ENCODE assay signal across 11 cellular contexts in genomic region chr6:16135078-16135477, GRCh38. TPM values are rescaled to one million over a fixed set of nuclear protein-coding genes. Genes with fewer than 3 reads are reported as not detected.
DNase-seq lines count a peak whose midpoint lies in the region; ATAC-seq, FAIRE-seq and TF ChIP-seq lines count a peak whose summit lies in the region.
"Had no signal": no experiment of that assay in that cellular context is flagged by ENCODE, and none has a peak within 500 bp of the region (broad histone marks: within the 10 kb centered on the region; RNA-seq: fewer than 3 reads in every experiment).

No MANE protein-coding gene starts in this region.

- no peak for TF ChIP-seq POLR2A in vagina (IDR thresholded peaks at IDR 0.05)
- no peak for TF ChIP-seq POLR2A in GM12891 (IDR thresholded peaks at IDR 0.05; ENCODE audit: low read depth, low read length)

- DNase-seq in stimulated activated naive CD8-positive, alpha-beta T cell treated with anti-CD3 and anti-CD28 coated beads, Interleukin-15, Interleukin-2, amounts not matched to agents 100 U/mL and 50 U/mL, for 24 hours = no peak
- no peak for DNase-seq in ascending aorta (ENCODE audit: low spot score in 2 of 2)
- DNase-seq in mesenchymal stem cell = no peak
- no peak for DNase-seq in vagina (ENCODE audit: extremely low spot score in 2 of 2)
- DNase-seq in GM12891 (ENCODE audit: insufficient read length, low spot score) = no peak
- DNase-seq in GM20000 (ENCODE audit: low spot score) = no peak
- DNase-seq: activated CD4-positive, CD25-positive, alpha-beta regulatory T cell; NCI-H1930; nucleus accumbens had no signal

- no peak overlapping the region for H4K91ac ChIP-seq in mesenchymal stem cell (ENCODE audit: low read length)

- no peak overlapping the region for H2BK5ac ChIP-seq in mesenchymal stem cell (ENCODE audit: low read depth, low read length, poor library complexity, severe bottlenecking)

- H3K36me3 ChIP-seq in ascending aorta (peaks cover 0 to 14% of the 10 kb centered on the region in 2 donors), mesenchymal stem cell (ENCODE audit: control insufficient read depth in 1 of 2, insufficient read depth in 2 of 2, low read depth in 1 of 2, low read length in 2 of 2) (peaks cover 0 to 24% of the 10 kb centered on the region in 2 experiments), vagina (no peaks in the 10 kb centered on the region)

- H3K4me3 ChIP-seq in ascending aorta (peak overlapping the region in 1 of 2 donors; percentile 94), mesenchymal stem cell (ENCODE audit: insufficient read depth in 1 of 2, low read depth in 1 of 2, low read length in 2 of 2) (peak overlapping the region in 1 of 2 experiments; percentile 20), vagina (no peak overlapping the region)

- intact Hi-C loops in ascending aorta (cut with DNase I) (loop anchor here (10.0 kb wide), 2 partner anchors 140 to 630 kb away; partner anchors contain the start of gene ATXN1), vagina (cut with DNase I) (loop anchor here (10.0 kb wide), 1 partner anchor 50 kb away; no protein-coding TSS in a partner anchor)

- no peak overlapping the region for H3K23ac ChIP-seq in mesenchymal stem cell (ENCODE audit: low read length in 2 of 2)

- H3K9me3 ChIP-seq in ascending aorta (no peaks in the 10 kb centered on the region), mesenchymal stem cell (ENCODE audit: control insufficient read depth, low read length) (no peaks in the 10 kb centered on the region), vagina (no peaks in the 10 kb centered on the region)

- H3K14ac ChIP-seq in mesenchymal stem cell (ENCODE audit: low read length in 2 of 2) = peak overlapping the region in 1 of 2 experiments; percentile 71

- H3K27ac ChIP-seq in ascending aorta (peak overlapping the region; percentile 41 to 76), mesenchymal stem cell (ENCODE audit: low read length, poor library complexity, severe bottlenecking) (no peak overlapping the region), vagina (peak overlapping the region; percentile 46)

- peaks cover 9% of the 10 kb centered on the region for H3K79me1 ChIP-seq in mesenchymal stem cell (replicated peaks; ENCODE audit: low read length, poor library complexity, severe bottlenecking)

- H3K27me3 ChIP-seq in ascending aorta (no peaks in the 10 kb centered on the region), mesenchymal stem cell (ENCODE audit: control insufficient read depth in 1 of 2, insufficient read depth in 1 of 2, low read length in 2 of 2) (no peaks in the 10 kb centered on the region), vagina (no peaks in the 10 kb centered on the region)

- H3K9ac ChIP-seq in mesenchymal stem cell (ENCODE audit: low read length) = peak overlapping the region; percentile 34

- no peak overlapping the region for H2BK15ac ChIP-seq in mesenchymal stem cell (ENCODE audit: low read depth, poor library complexity, severe bottlenecking)

- no peaks in the 10 kb centered on the region for H3K27me3 Mint-ChIP-seq in stimulated activated naive CD8-positive, alpha-beta T cell treated with anti-CD3 and anti-CD28 coated beads, Interleukin-15, Interleukin-2, amounts not matched to agents 100 ng/mL and 50 ng/mL, for 24 hours

- H3K4me3 Mint-ChIP-seq in stimulated activated naive CD8-positive, alpha-beta T cell treated with anti-CD3 and anti-CD28 coated beads, Interleukin-15, Interleukin-2, amounts not matched to agents 100 ng/mL and 50 ng/mL, for 24 hours = peak overlapping the region; percentile 35

- H3K4ac ChIP-seq in mesenchymal stem cell (ENCODE audit: low read depth in 1 of 2, low read length in 2 of 2) = no peak overlapping the region

- peak overlapping the region in 1 of 2 experiments; percentile 48 for H3K18ac ChIP-seq in mesenchymal stem cell (ENCODE audit: low read depth in 1 of 2, low read length in 2 of 2)

- H2BK12ac ChIP-seq in mesenchymal stem cell (ENCODE audit: low read length in 2 of 2) = no peak overlapping the region

- no peak for FAIRE-seq in GM12891 (lab: Jason Lieb, UNC)

- peak overlapping the region; percentile 46 for H3K27ac Mint-ChIP-seq in stimulated activated naive CD8-positive, alpha-beta T cell treated with anti-CD3 and anti-CD28 coated beads, Interleukin-15, Interleukin-2, amounts not matched to agents 100 ng/mL and 50 ng/mL, for 24 hours

- no peaks in the 10 kb centered on the region for H3K9me3 Mint-ChIP-seq in stimulated activated naive CD8-positive, alpha-beta T cell treated with anti-CD3 and anti-CD28 coated beads, Interleukin-15, Interleukin-2, amounts not matched to agents 100 ng/mL and 50 ng/mL, for 24 hours

- peak overlapping the region; percentile 96 for H2AK5ac ChIP-seq in mesenchymal stem cell (ENCODE audit: low read length, severe bottlenecking)

- H3K4me1 ChIP-seq in ascending aorta (peaks cover 6 to 63% of the 10 kb centered on the region in 2 donors), mesenchymal stem cell (ENCODE audit: control insufficient read depth, insufficient read depth, low read depth, low read length) (peaks cover 2% of the 10 kb centered on the region), vagina (peaks cover 81% of the 10 kb centered on the region)

- H3K36me3 Mint-ChIP-seq in stimulated activated naive CD8-positive, alpha-beta T cell treated with anti-CD3 and anti-CD28 coated beads, Interleukin-15, Interleukin-2, amounts not matched to agents 100 ng/mL and 50 ng/mL, for 24 hours (ENCODE audit: low read depth) = peaks cover 18% of the 10 kb centered on the region

- no peak overlapping the region for H2AFZ ChIP-seq in mesenchymal stem cell (ENCODE audit: low read depth, low read length)

- TF ChIP-seq CTCF in ascending aorta (IDR thresholded peaks at IDR 0.05) (no peak), vagina (IDR thresholded peaks at IDR 0.05) (no peak), GM20000 (IDR thresholded peaks at IDR 0.05; ENCODE audit: extremely low read depth, missing control alignments) (no peak)

- H3K4me1 Mint-ChIP-seq in stimulated activated naive CD8-positive, alpha-beta T cell treated with anti-CD3 and anti-CD28 coated beads, Interleukin-15, Interleukin-2, amounts not matched to agents 100 ng/mL and 50 ng/mL, for 24 hours (ENCODE audit: low read depth) = peaks cover 85% of the 10 kb centered on the region

- H2BK120ac ChIP-seq in mesenchymal stem cell (ENCODE audit: low read depth, low read length) = no peak overlapping the region

- H3K4me2 ChIP-seq in mesenchymal stem cell (ENCODE audit: low read length, poor library complexity, severe bottlenecking) = no peak overlapping the region

- ATAC-seq in stimulated activated naive CD8-positive, alpha-beta T cell treated with anti-CD3 and anti-CD28 coated beads, Interleukin-15, Interleukin-2, amounts not matched to agents 100 U/mL and 50 U/mL, for 24 hours = no peak
- ATAC-seq in HG03460 (IDR thresholded peaks at IDR 0.05; ENCODE audit: unreplicated experiment) = no peak

- no peak overlapping the region for H4K8ac ChIP-seq in mesenchymal stem cell (ENCODE audit: low read length)

TF ChIP-seq in GM12891, 5 proteins besides CTCF, POLR2A, EP300 and RAD21:
- no peak for TF ChIP-seq SPI1 (IDR thresholded peaks at IDR 0.05; ENCODE audit: low read depth, low read length)
- TF ChIP-seq POLR2AphosphoS5 (IDR thresholded peaks at IDR 0.05; ENCODE audit: low read depth, low read length) = no peak
- TF ChIP-seq POU2F2 (IDR thresholded peaks at IDR 0.05; ENCODE audit: low read depth, low read length) = no peak
- no peak for TF ChIP-seq PAX5 (IDR thresholded peaks at IDR 0.05; ENCODE audit: insufficient read depth, low read length, severe bottlenecking)
- TF ChIP-seq TAF1 (IDR thresholded peaks at IDR 0.05; ENCODE audit: low read depth, low read length) = no peak

RNA-seq across cellular contexts. Expression of gene MYLIP, which starts 6.2 kb away (rescaled TPM):
- total RNA-seq in ascending aorta (36.1 TPM), vagina (30.7 TPM)
- polyA plus RNA-seq in mesenchymal stem cell (2013, experiment 1 of 2) = 29.6 TPM
- 30.4 TPM for polyA plus RNA-seq in mesenchymal stem cell (2013, experiment 2 of 2)
- 13.1 TPM for polyA plus RNA-seq in GM12891 (2012; ENCODE audit: low read depth, missing spikeins)
